Comparison of ENCODE assay signal across 1 cellular context in the genomic region with DNA sequence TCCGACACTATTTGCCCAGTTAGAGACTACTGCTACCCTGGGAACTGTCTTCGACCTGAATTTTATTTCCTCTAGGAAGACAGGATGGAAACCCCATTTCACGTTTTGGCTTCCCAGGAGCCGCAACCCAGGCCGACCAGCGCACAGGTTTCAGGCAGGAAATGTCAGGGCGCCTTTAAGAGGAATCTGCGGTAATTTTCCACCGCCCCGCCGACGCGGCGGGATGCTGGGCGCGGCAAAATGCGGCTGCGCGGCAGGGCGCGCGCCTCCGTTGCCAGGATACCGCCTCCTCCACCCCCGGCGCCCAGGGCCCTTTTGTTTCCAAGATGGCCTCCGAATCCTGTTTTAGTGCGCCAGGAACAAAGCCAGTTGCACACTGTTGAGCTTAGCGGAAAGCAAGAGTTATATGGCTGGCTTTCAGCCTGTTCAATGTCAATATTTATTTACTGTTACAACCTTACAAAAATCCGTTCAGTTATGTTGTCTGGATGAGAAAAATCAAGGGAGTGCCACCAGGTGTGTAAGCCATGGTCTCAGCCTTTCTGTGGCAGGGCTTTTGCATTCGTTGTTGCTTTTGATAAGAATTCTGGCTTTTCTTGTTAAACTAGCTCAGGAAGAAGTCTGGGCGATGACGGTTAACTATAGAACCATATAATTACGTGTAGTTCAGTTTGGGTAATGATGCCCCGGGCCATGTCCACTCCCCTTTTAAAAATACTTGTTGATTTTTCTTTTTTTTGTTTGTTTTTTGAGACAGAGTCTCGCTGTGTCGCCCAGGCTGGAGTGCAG.
A peak's percentile ranks its signal among the peaks of the same experiment; 100 is the strongest.
TF ChIP-seq lines count a peak whose summit lies in the region.

No MANE protein-coding gene starts in this region.

TF ChIP-seq in HepG2, 621 proteins besides CTCF, POLR2A, EP300 and RAD21 (continued from another document and continues in another):
- TF ChIP-seq, protein P1, sequence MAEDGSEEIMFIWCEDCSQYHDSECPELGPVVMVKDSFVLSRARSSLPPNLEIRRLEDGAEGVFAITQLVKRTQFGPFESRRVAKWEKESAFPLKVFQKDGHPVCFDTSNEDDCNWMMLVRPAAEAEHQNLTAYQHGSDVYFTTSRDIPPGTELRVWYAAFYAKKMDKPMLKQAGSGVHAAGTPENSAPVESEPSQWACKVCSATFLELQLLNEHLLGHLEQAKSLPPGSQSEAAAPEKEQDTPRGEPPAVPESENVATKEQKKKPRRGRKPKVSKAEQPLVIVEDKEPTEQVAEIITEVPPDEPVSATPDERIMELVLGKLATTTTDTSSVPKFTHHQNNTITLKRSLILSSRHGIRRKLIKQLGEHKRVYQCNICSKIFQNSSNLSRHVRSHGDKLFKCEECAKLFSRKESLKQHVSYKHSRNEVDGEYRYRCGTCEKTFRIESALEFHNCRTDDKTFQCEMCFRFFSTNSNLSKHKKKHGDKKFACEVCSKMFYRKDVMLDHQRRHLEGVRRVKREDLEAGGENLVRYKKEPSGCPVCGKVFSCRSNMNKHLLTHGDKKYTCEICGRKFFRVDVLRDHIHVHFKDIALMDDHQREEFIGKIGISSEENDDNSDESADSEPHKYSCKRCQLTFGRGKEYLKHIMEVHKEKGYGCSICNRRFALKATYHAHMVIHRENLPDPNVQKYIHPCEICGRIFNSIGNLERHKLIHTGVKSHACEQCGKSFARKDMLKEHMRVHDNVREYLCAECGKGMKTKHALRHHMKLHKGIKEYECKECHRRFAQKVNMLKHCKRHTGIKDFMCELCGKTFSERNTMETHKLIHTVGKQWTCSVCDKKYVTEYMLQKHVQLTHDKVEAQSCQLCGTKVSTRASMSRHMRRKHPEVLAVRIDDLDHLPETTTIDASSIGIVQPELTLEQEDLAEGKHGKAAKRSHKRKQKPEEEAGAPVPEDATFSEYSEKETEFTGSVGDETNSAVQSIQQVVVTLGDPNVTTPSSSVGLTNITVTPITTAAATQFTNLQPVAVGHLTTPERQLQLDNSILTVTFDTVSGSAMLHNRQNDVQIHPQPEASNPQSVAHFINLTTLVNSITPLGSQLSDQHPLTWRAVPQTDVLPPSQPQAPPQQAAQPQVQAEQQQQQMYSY (CRISPR knock-in tag; IDR thresholded peaks at IDR 0.05) = no peak
- no peak for TF ChIP-seq SP2 (CRISPR knock-in tag; IDR thresholded peaks at IDR 0.05)
- TF ChIP-seq EEA1 (CRISPR knock-in tag; IDR thresholded peaks at IDR 0.05; ENCODE audit: borderline replicate concordance) = no peak
- no peak for TF ChIP-seq ZNF432 (CRISPR knock-in tag; IDR thresholded peaks at IDR 0.05; ENCODE audit: borderline replicate concordance)
- TF ChIP-seq ZNF530 (CRISPR knock-in tag; IDR thresholded peaks at IDR 0.05; ENCODE audit: low read depth) = no peak
- no peak for TF ChIP-seq ATM (IDR thresholded peaks at IDR 0.05; ENCODE audit: borderline replicate concordance)
- TF ChIP-seq ZBTB38 (CRISPR knock-in tag; IDR thresholded peaks at IDR 0.05) = peak; percentile 42; the same call in 1 of the 2 replicates
- peak; percentile 31; the same call in 1 of the 2 replicates for TF ChIP-seq NR2F2 (IDR thresholded peaks at IDR 0.05; ENCODE audit: borderline replicate concordance, low read depth)
- TF ChIP-seq ZFP37 (CRISPR knock-in tag; IDR thresholded peaks at IDR 0.05; ENCODE audit: borderline replicate concordance) = peak; percentile 66; the same call in 1 of the 2 replicates
- no peak for TF ChIP-seq BRCA1 (CRISPR knock-in tag; IDR thresholded peaks at IDR 0.05)
- no peak for TF ChIP-seq FOXA1 (IDR thresholded peaks at IDR 0.05)
- TF ChIP-seq FOXA1 (CRISPR knock-in tag; IDR thresholded peaks at IDR 0.05) = peak; percentile 27; the same call in 1 of the 2 replicates
- TF ChIP-seq RORA (CRISPR knock-in tag; IDR thresholded peaks at IDR 0.05) = no peak
- TF ChIP-seq POLR2G (IDR thresholded peaks at IDR 0.05; ENCODE audit: low read depth, low read length) = peak; percentile 94
- TF ChIP-seq, protein P2, sequence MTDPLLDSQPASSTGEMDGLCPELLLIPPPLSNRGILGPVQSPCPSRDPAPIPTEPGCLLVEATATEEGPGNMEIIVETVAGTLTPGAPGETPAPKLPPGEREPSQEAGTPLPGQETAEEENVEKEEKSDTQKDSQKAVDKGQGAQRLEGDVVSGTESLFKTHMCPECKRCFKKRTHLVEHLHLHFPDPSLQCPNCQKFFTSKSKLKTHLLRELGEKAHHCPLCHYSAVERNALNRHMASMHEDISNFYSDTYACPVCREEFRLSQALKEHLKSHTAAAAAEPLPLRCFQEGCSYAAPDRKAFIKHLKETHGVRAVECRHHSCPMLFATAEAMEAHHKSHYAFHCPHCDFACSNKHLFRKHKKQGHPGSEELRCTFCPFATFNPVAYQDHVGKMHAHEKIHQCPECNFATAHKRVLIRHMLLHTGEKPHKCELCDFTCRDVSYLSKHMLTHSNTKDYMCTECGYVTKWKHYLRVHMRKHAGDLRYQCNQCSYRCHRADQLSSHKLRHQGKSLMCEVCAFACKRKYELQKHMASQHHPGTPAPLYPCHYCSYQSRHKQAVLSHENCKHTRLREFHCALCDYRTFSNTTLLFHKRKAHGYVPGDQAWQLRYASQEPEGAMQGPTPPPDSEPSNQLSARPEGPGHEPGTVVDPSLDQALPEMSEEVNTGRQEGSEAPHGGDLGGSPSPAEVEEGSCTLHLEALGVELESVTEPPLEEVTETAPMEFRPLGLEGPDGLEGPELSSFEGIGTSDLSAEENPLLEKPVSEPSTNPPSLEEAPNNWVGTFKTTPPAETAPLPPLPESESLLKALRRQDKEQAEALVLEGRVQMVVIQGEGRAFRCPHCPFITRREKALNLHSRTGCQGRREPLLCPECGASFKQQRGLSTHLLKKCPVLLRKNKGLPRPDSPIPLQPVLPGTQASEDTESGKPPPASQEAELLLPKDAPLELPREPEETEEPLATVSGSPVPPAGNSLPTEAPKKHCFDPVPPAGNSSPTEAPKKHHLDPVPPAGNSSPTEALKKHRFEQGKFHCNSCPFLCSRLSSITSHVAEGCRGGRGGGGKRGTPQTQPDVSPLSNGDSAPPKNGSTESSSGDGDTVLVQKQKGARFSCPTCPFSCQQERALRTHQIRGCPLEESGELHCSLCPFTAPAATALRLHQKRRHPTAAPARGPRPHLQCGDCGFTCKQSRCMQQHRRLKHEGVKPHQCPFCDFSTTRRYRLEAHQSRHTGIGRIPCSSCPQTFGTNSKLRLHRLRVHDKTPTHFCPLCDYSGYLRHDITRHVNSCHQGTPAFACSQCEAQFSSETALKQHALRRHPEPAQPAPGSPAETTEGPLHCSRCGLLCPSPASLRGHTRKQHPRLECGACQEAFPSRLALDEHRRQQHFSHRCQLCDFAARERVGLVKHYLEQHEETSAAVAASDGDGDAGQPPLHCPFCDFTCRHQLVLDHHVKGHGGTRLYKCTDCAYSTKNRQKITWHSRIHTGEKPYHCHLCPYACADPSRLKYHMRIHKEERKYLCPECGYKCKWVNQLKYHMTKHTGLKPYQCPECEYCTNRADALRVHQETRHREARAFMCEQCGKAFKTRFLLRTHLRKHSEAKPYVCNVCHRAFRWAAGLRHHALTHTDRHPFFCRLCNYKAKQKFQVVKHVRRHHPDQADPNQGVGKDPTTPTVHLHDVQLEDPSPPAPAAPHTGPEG (CRISPR knock-in tag; IDR thresholded peaks at IDR 0.05) = no peak
- TF ChIP-seq, protein P3, sequence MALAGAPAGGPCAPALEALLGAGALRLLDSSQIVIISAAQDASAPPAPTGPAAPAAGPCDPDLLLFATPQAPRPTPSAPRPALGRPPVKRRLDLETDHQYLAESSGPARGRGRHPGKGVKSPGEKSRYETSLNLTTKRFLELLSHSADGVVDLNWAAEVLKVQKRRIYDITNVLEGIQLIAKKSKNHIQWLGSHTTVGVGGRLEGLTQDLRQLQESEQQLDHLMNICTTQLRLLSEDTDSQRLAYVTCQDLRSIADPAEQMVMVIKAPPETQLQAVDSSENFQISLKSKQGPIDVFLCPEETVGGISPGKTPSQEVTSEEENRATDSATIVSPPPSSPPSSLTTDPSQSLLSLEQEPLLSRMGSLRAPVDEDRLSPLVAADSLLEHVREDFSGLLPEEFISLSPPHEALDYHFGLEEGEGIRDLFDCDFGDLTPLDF (CRISPR knock-in tag; IDR thresholded peaks at IDR 0.05) = peak; percentile 55; the same call in 1 of the 2 replicates
- TF ChIP-seq, protein P4, sequence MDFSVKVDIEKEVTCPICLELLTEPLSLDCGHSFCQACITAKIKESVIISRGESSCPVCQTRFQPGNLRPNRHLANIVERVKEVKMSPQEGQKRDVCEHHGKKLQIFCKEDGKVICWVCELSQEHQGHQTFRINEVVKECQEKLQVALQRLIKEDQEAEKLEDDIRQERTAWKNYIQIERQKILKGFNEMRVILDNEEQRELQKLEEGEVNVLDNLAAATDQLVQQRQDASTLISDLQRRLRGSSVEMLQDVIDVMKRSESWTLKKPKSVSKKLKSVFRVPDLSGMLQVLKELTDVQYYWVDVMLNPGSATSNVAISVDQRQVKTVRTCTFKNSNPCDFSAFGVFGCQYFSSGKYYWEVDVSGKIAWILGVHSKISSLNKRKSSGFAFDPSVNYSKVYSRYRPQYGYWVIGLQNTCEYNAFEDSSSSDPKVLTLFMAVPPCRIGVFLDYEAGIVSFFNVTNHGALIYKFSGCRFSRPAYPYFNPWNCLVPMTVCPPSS (IDR thresholded peaks at IDR 0.05) = no peak
- TF ChIP-seq POGZ (CRISPR knock-in tag; IDR thresholded peaks at IDR 0.05) = peak; percentile 36; the same call in 1 of the 2 replicates
- TF ChIP-seq ZMYM4 (CRISPR knock-in tag; IDR thresholded peaks at IDR 0.05) = 0 out of 2 replicates have a peak, but pooled peaks have one; percentile 16
- peak; percentile 61 for TF ChIP-seq SALL1 (CRISPR knock-in tag; IDR thresholded peaks at IDR 0.05)
- TF ChIP-seq CHD4 (IDR thresholded peaks at IDR 0.05; ENCODE audit: borderline replicate concordance, low read length) = 0 out of 2 replicates have a peak, but pooled peaks have one; percentile 39
- TF ChIP-seq RFX5 (IDR thresholded peaks at IDR 0.05; ENCODE audit: low read depth, low read length) = no peak
- peak; percentile 48; the same call in 1 of the 2 replicates for TF ChIP-seq KDM2A (CRISPR knock-in tag; IDR thresholded peaks at IDR 0.05; ENCODE audit: borderline replicate concordance, low read depth)
- TF ChIP-seq, protein P5, sequence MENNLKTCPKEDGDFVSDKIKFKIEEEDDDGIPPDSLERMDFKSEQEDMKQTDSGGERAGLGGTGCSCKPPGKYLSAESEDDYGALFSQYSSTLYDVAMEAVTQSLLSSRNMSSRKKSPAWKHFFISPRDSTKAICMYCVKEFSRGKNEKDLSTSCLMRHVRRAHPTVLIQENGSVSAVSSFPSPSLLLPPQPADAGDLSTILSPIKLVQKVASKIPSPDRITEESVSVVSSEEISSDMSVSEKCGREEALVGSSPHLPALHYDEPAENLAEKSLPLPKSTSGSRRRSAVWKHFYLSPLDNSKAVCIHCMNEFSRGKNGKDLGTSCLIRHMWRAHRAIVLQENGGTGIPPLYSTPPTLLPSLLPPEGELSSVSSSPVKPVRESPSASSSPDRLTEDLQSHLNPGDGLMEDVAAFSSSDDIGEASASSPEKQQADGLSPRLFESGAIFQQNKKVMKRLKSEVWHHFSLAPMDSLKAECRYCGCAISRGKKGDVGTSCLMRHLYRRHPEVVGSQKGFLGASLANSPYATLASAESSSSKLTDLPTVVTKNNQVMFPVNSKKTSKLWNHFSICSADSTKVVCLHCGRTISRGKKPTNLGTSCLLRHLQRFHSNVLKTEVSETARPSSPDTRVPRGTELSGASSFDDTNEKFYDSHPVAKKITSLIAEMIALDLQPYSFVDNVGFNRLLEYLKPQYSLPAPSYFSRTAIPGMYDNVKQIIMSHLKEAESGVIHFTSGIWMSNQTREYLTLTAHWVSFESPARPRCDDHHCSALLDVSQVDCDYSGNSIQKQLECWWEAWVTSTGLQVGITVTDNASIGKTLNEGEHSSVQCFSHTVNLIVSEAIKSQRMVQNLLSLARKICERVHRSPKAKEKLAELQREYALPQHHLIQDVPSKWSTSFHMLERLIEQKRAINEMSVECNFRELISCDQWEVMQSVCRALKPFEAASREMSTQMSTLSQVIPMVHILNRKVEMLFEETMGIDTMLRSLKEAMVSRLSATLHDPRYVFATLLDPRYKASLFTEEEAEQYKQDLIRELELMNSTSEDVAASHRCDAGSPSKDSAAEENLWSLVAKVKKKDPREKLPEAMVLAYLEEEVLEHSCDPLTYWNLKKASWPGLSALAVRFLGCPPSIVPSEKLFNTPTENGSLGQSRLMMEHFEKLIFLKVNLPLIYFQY (CRISPR knock-in tag; IDR thresholded peaks at IDR 0.05; ENCODE audit: borderline replicate concordance) = 0 out of 2 replicates have a peak, but pooled peaks have one; percentile 24
- TF ChIP-seq, protein P6, sequence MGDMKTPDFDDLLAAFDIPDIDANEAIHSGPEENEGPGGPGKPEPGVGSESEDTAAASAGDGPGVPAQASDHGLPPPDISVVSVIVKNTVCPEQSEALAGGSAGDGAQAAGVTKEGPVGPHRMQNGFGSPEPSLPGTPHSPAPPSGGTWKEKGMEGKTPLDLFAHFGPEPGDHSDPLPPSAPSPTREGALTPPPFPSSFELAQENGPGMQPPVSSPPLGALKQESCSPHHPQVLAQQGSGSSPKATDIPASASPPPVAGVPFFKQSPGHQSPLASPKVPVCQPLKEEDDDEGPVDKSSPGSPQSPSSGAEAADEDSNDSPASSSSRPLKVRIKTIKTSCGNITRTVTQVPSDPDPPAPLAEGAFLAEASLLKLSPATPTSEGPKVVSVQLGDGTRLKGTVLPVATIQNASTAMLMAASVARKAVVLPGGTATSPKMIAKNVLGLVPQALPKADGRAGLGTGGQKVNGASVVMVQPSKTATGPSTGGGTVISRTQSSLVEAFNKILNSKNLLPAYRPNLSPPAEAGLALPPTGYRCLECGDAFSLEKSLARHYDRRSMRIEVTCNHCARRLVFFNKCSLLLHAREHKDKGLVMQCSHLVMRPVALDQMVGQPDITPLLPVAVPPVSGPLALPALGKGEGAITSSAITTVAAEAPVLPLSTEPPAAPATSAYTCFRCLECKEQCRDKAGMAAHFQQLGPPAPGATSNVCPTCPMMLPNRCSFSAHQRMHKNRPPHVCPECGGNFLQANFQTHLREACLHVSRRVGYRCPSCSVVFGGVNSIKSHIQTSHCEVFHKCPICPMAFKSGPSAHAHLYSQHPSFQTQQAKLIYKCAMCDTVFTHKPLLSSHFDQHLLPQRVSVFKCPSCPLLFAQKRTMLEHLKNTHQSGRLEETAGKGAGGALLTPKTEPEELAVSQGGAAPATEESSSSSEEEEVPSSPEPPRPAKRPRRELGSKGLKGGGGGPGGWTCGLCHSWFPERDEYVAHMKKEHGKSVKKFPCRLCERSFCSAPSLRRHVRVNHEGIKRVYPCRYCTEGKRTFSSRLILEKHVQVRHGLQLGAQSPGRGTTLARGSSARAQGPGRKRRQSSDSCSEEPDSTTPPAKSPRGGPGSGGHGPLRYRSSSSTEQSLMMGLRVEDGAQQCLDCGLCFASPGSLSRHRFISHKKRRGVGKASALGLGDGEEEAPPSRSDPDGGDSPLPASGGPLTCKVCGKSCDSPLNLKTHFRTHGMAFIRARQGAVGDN (CRISPR knock-in tag; IDR thresholded peaks at IDR 0.05) = peak; percentile 81
- TF ChIP-seq, protein P7, sequence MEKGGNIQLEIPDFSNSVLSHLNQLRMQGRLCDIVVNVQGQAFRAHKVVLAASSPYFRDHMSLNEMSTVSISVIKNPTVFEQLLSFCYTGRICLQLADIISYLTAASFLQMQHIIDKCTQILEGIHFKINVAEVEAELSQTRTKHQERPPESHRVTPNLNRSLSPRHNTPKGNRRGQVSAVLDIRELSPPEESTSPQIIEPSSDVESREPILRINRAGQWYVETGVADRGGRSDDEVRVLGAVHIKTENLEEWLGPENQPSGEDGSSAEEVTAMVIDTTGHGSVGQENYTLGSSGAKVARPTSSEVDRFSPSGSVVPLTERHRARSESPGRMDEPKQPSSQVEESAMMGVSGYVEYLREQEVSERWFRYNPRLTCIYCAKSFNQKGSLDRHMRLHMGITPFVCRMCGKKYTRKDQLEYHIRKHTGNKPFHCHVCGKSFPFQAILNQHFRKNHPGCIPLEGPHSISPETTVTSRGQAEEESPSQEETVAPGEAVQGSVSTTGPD (CRISPR knock-in tag; IDR thresholded peaks at IDR 0.05) = no peak
- no peak for TF ChIP-seq KDM1A (CRISPR knock-in tag; IDR thresholded peaks at IDR 0.05)
- 0 out of 2 replicates have a peak, but pooled peaks have one; percentile 51 for TF ChIP-seq ZNF546 (CRISPR knock-in tag; conservative IDR thresholded peaks at IDR 0.05)
- peak; percentile 52; the same call in 1 of the 2 replicates for TF ChIP-seq ZNF335 (CRISPR knock-in tag; IDR thresholded peaks at IDR 0.05)
- TF ChIP-seq ZNF841 (CRISPR knock-in tag; IDR thresholded peaks at IDR 0.05; ENCODE audit: borderline replicate concordance) = no peak
- no peak for TF ChIP-seq CCDC6 (CRISPR knock-in tag; IDR thresholded peaks at IDR 0.05)
